1 cellular context compared by ENCODE assay signal in genomic region chr1:8481650-8482380, GRCh38.
TF ChIP-seq lines count a peak whose summit lies in the region.

No MANE protein-coding gene starts in this region.

TF ChIP-seq in WTC11, 78 proteins besides CTCF, POLR2A, EP300 and RAD21:
- no peak for TF ChIP-seq MYBL2 (CRISPR knock-in tag; IDR thresholded peaks at IDR 0.05)
